In genomic region chr3:88031543-88032148, GRCh38 we compare ENCODE assay signal across 8 cellular contexts. TPM values are rescaled to one million over a fixed set of nuclear protein-coding genes. Genes with fewer than 3 reads are reported as not detected.
DNase-seq lines count a peak whose midpoint lies in the region; ATAC-seq, FAIRE-seq and TF ChIP-seq lines count a peak whose summit lies in the region.

No MANE protein-coding gene starts in this region.

- DNase-seq in ACHN (peak; percentile 59), GM12865 (ENCODE audit: low read depth) (peak; percentile 53), NCI-H1105 (lab: John Stamatoyannopoulos, UW) (peak; percentile 12), ascending aorta (ENCODE audit: low spot score in 2 of 2) (no peak), NCI-H128 (lab: John Stamatoyannopoulos, UW; ENCODE audit: unreplicated experiment) (no peak)

- H3K4me1 Mint-ChIP-seq in stimulated activated naive CD8-positive, alpha-beta T cell treated with anti-CD3 and anti-CD28 coated beads, Interleukin-15, Interleukin-2, amounts not matched to agents 100 ng/mL and 50 ng/mL, for 24 hours (ENCODE audit: low read depth), result peaks cover 47% of the 10 kb centered on the region

- H3K4me3 ChIP-seq in GM12865 (ENCODE audit: low read depth, low read length) (peak overlapping the region; percentile 39), ascending aorta (peak overlapping the region; percentile 53 to 63)

- peak overlapping the region; percentile 88 for H3K4me3 Mint-ChIP-seq in stimulated activated naive CD8-positive, alpha-beta T cell treated with anti-CD3 and anti-CD28 coated beads, Interleukin-15, Interleukin-2, amounts not matched to agents 100 ng/mL and 50 ng/mL, for 24 hours

- TF ChIP-seq CTCF in GM12865 (IDR thresholded peaks at IDR 0.05; ENCODE audit: insufficient read depth, low read depth, low read length, missing control alignments), result no peak
- no peak for TF ChIP-seq CTCF in ascending aorta (IDR thresholded peaks at IDR 0.05)

- no peaks in the 10 kb centered on the region for H3K9me3 Mint-ChIP-seq in stimulated activated naive CD8-positive, alpha-beta T cell treated with anti-CD3 and anti-CD28 coated beads, Interleukin-15, Interleukin-2, amounts not matched to agents 100 ng/mL and 50 ng/mL, for 24 hours

- intact Hi-C loops in ascending aorta (cut with DNase I), result loop anchor here (2.0 kb wide), 1 partner anchor 27 kb away; the partner anchor contains the start of genes CGGBP1 and ZNF654

- H3K27me3 ChIP-seq in ascending aorta, result no peaks in the 10 kb centered on the region

- H3K27me3 Mint-ChIP-seq in stimulated activated naive CD8-positive, alpha-beta T cell treated with anti-CD3 and anti-CD28 coated beads, Interleukin-15, Interleukin-2, amounts not matched to agents 100 ng/mL and 50 ng/mL, for 24 hours, result no peaks in the 10 kb centered on the region

- H3K36me3 ChIP-seq in ascending aorta, result no peaks in the 10 kb centered on the region

- H3K27ac Mint-ChIP-seq in stimulated activated naive CD8-positive, alpha-beta T cell treated with anti-CD3 and anti-CD28 coated beads, Interleukin-15, Interleukin-2, amounts not matched to agents 100 ng/mL and 50 ng/mL, for 24 hours, result peak overlapping the region; percentile 84

- H3K27ac ChIP-seq in ascending aorta, result peak overlapping the region; percentile 68 to 71

- peaks cover 0 to 2% of the 10 kb centered on the region in 2 donors for H3K4me1 ChIP-seq in ascending aorta

- in situ Hi-C loops in ACHN (cut with HindIII; ENCODE audit: low pct_ligation_motif_present, low pct_unique_long_range_greater_than_20kb, low sequenced_read_pairs), result no loop called here

- H3K36me3 Mint-ChIP-seq in stimulated activated naive CD8-positive, alpha-beta T cell treated with anti-CD3 and anti-CD28 coated beads, Interleukin-15, Interleukin-2, amounts not matched to agents 100 ng/mL and 50 ng/mL, for 24 hours (ENCODE audit: low read depth), result no peaks in the 10 kb centered on the region

- H3K9me3 ChIP-seq in ascending aorta, result no peaks in the 10 kb centered on the region

- peak; percentile 94 for FAIRE-seq in islet of Langerhans (lab: Jason Lieb, UNC)

- peak; percentile 68 for ATAC-seq in HG02610 (IDR thresholded peaks at IDR 0.05; ENCODE audit: unreplicated experiment)

RNA-seq across cellular contexts. Expression of gene CGGBP1, which starts 27.2 kb away (rescaled TPM):
- 49.5 TPM for total RNA-seq in ascending aorta

RNA-seq across cellular contexts. Expression of gene ZNF654, which starts 27.4 kb away (rescaled TPM):
- total RNA-seq in ascending aorta, result 2.3 TPM

Comparison
In these comparisons a context has a peak if more than half of its experiments do, and no peak if none do; other contexts are left out.
1. DNase-seq: peak in ACHN (single experiment), GM12865 (single experiment) and NCI-H1105 (single experiment); none in ascending aorta (0 of 2) and NCI-H128 (single experiment).